Comparison of ENCODE assay signal across 14 cellular contexts in the genomic region with DNA sequence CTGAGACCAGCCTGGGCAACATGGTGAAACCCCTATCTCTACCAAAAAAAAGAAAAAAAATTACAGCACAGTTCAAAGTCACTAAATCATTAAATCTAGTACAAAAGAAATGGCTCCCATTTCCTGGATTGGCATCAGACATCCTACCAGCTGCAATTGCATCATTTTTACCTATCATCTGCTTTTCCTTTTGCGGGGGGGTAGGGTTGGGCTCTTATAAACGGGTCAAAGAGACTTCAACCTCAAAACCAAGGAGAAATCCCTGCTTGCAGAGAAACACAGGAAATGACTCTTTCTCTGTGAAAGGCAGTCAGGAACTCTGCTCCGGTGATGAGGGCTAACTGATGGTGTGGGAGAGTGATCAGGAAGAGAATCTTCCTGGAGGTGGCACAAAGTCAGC. TPM values are rescaled to one million over a fixed set of nuclear protein-coding genes. Genes with fewer than 3 reads are reported as not detected.
DNase-seq lines count a peak whose midpoint lies in the region; TF ChIP-seq lines count a peak whose summit lies in the region.
"Had no signal": no experiment of that assay in that cellular context is flagged by ENCODE, and none has a peak within 500 bp of the region (broad histone marks: within the 10 kb centered on the region; RNA-seq: fewer than 3 reads in every experiment).

No MANE protein-coding gene starts in this region.

- no peaks in the 10 kb centered on the region for H3K27me3 Mint-ChIP-seq in activated T-helper 2 cell treated with anti-CD3 and anti-CD28 coated beads, Interferon-gamma antibody, Interleukin-2, Interleukin-4, amounts not matched to agents 10 μg/mL and 5 μg/mL and 100 μg/mL, durations not matched to agents 14 hours and 24 hours and 36 hours (ENCODE audit: low read depth)
- peaks cover 5 to 27% of the 10 kb centered on the region in 2 donors for H3K27me3 Mint-ChIP-seq in CD8-positive, alpha-beta memory T cell
- H3K27me3 Mint-ChIP-seq: activated T-cell treated with anti-CD3 and anti-CD28 coated beads, Interleukin-2, amount 50 U/mL, for 24 hours; CD4-positive, alpha-beta memory T cell had no signal

- peaks cover 16% of the 10 kb centered on the region for H3K9me3 Mint-ChIP-seq in activated T-helper 2 cell treated with anti-CD3 and anti-CD28 coated beads, Interferon-gamma antibody, Interleukin-2, Interleukin-4, amounts not matched to agents 10 μg/mL and 5 μg/mL and 100 μg/mL, durations not matched to agents 14 hours and 24 hours and 36 hours
- peaks cover 0 to 4% (median 0%) of the 10 kb centered on the region in 5 donors for H3K9me3 Mint-ChIP-seq in CD8-positive, alpha-beta memory T cell

- intact Hi-C loops in activated T-helper 2 cell treated with anti-CD3 and anti-CD28 coated beads, Interferon-gamma antibody, Interleukin-2, Interleukin-4, amounts not matched to agents 10 μg/mL and 5 μg/mL and 100 μg/mL, durations not matched to agents 14 hours and 24 hours and 36 hours (cut with micrococcal nuclease) = no loop called here

- H3K27ac ChIP-seq in brain microvascular endothelial cell (peak overlapping the region; percentile 13), coronary artery (no peak overlapping the region)
- no peak overlapping the region for H3K27ac ChIP-seq in CD8-positive, alpha-beta memory T cell (ENCODE audit: low read depth, low read length)

- POLR2A ChIA-PET in CD8-positive, alpha-beta memory T cell (lab: Charles Lee) = interaction anchor here (0.7 kb wide), 1 partner anchor 207 kb away, joined by 10 read pairs; no protein-coding TSS in a partner anchor

- no peaks in the 10 kb centered on the region for H3K9me3 ChIP-seq in CD8-positive, alpha-beta memory T cell (ENCODE audit: low read length)

- H3K4me1 Mint-ChIP-seq in activated T-helper 2 cell treated with anti-CD3 and anti-CD28 coated beads, Interferon-gamma antibody, Interleukin-2, Interleukin-4, amounts not matched to agents 10 μg/mL and 5 μg/mL and 100 μg/mL, durations not matched to agents 14 hours and 24 hours and 36 hours (ENCODE audit: low read depth) = peaks cover 29% of the 10 kb centered on the region
- H3K4me1 Mint-ChIP-seq in CD8-positive, alpha-beta memory T cell = peaks cover 8 to 12% (median 10%) of the 10 kb centered on the region in 3 donors

- H3K4me3 Mint-ChIP-seq in activated T-helper 2 cell treated with anti-CD3 and anti-CD28 coated beads, Interferon-gamma antibody, Interleukin-2, Interleukin-4, amounts not matched to agents 10 μg/mL and 5 μg/mL and 100 μg/mL, durations not matched to agents 14 hours and 24 hours and 36 hours (ENCODE audit: low read depth) = no peak overlapping the region
- H3K4me3 Mint-ChIP-seq in CD8-positive, alpha-beta memory T cell = no peak overlapping the region
- H3K4me3 Mint-ChIP-seq: activated T-cell treated with anti-CD3 and anti-CD28 coated beads, Interleukin-2, amount 50 U/mL, for 24 hours; CD4-positive, alpha-beta memory T cell had no signal

- no peak overlapping the region for H3K4me3 ChIP-seq in brain microvascular endothelial cell (ENCODE audit: low read depth, low read length)
- H3K4me3 ChIP-seq in coronary artery = no peak overlapping the region
- H3K4me3 ChIP-seq in CD8-positive, alpha-beta memory T cell (ENCODE audit: low read length) = no peak overlapping the region

- H3K27ac Mint-ChIP-seq in activated T-helper 2 cell treated with anti-CD3 and anti-CD28 coated beads, Interferon-gamma antibody, Interleukin-2, Interleukin-4, amounts not matched to agents 10 μg/mL and 5 μg/mL and 100 μg/mL, durations not matched to agents 14 hours and 24 hours and 36 hours = no peak overlapping the region
- H3K27ac Mint-ChIP-seq in CD8-positive, alpha-beta memory T cell = no peak overlapping the region
- H3K27ac Mint-ChIP-seq: activated T-cell treated with anti-CD3 and anti-CD28 coated beads, Interleukin-2, amount 50 U/mL, for 24 hours; CD4-positive, alpha-beta memory T cell had no signal

- no peaks in the 10 kb centered on the region for H3K36me3 ChIP-seq in brain microvascular endothelial cell (replicated peaks)
- H3K36me3 ChIP-seq in CD8-positive, alpha-beta memory T cell (ENCODE audit: insufficient read depth, low read length) = no peaks in the 10 kb centered on the region

- peaks cover 5% of the 10 kb centered on the region for H3K4me1 ChIP-seq in CD8-positive, alpha-beta memory T cell (ENCODE audit: insufficient read depth, low read length)

- H3K27me3 ChIP-seq in brain microvascular endothelial cell (replicated peaks) = no peaks in the 10 kb centered on the region
- H3K27me3 ChIP-seq in CD8-positive, alpha-beta memory T cell (ENCODE audit: insufficient read depth, low read length, poor library complexity, severe bottlenecking) = no peaks in the 10 kb centered on the region

- CTCF ChIA-PET in CD8-positive, alpha-beta memory T cell (lab: Charles Lee) = no interaction called here

- peaks cover 5% of the 10 kb centered on the region for H3K36me3 Mint-ChIP-seq in activated T-helper 2 cell treated with anti-CD3 and anti-CD28 coated beads, Interferon-gamma antibody, Interleukin-2, Interleukin-4, amounts not matched to agents 10 μg/mL and 5 μg/mL and 100 μg/mL, durations not matched to agents 14 hours and 24 hours and 36 hours (ENCODE audit: low read depth)
- H3K36me3 Mint-ChIP-seq in CD8-positive, alpha-beta memory T cell = no peaks in the 10 kb centered on the region
- H3K36me3 Mint-ChIP-seq: CD4-positive, alpha-beta memory T cell had no signal

- in situ Hi-C loops in brain microvascular endothelial cell (cut with HindIII; ENCODE audit: low pct_ligation_motif_present, low sequenced_read_pairs) = no loop called here

- TF ChIP-seq CTCF in brain microvascular endothelial cell (IDR thresholded peaks at IDR 0.05; ENCODE audit: low read depth, low read length, missing control alignments) = no peak
- no peak for TF ChIP-seq CTCF in coronary artery (IDR thresholded peaks at IDR 0.05)

- DNase-seq in CD1c-positive myeloid dendritic cell (ENCODE audit: extremely low spot score) (peak; percentile 12), Kasumi-1 (lab: John Stamatoyannopoulos, UW) (peak; percentile 40 to 74), brain microvascular endothelial cell (peak; percentile 34), kidney glomerular epithelial cell (lab: John Stamatoyannopoulos, UW) (peak; percentile 63), coronary artery (ENCODE audit: low spot score) (no peak), nucleus accumbens (lab: John Stamatoyannopoulos, UW) (no peak)
- DNase-seq in activated T-helper 2 cell treated with anti-CD3 and anti-CD28 coated beads, Interferon-gamma antibody, Interleukin-2, Interleukin-4, amounts not matched to agents 10 μg/mL and 5 μg/mL and 100 μg/mL, durations not matched to agents 14 hours and 24 hours and 36 hours (ENCODE audit: low spot score) = no peak
- no peak for DNase-seq in CD8-positive, alpha-beta memory T cell
- DNase-seq: activated CD4-positive, CD25-positive, alpha-beta regulatory T cell; activated T-cell treated with anti-CD3 and anti-CD28 coated beads, Interleukin-2, amount 50 U/mL, for 24 hours; CD4-positive, alpha-beta memory T cell; NCI-H1048; NCI-H524; SHP77 had no signal

RNA-seq across cellular contexts. Expression of a gene that starts 45.3 kb away (rescaled TPM):
- 1.3 and 1.6 TPM in 2 replicates for total RNA-seq in activated T-helper 2 cell treated with anti-CD3 and anti-CD28 coated beads, Interferon-gamma antibody, Interleukin-2, Interleukin-4, amounts not matched to agents 10 μg/mL and 5 μg/mL and 100 μg/mL, durations not matched to agents 14 hours and 24 hours and 36 hours
- not detected for total RNA-seq in CD8-positive, alpha-beta memory T cell
- polyA plus RNA-seq in CD8-positive, alpha-beta memory T cell = not detected
- polyA plus RNA-seq: CD4-positive, alpha-beta memory T cell had no signal

Comparison
In these comparisons a context has a peak if more than half of its experiments do, and no peak if none do; other contexts are left out.
1. DNase-seq: peak in CD1c-positive myeloid dendritic cell (single experiment), Kasumi-1 (2 of 2), brain microvascular endothelial cell (single experiment) and kidney glomerular epithelial cell (single experiment); none in coronary artery (single experiment), activated T-helper 2 cell treated with anti-CD3 and anti-CD28 coated beads, Interferon-gamma antibody, Interleukin-2, Interleukin-4, amounts not matched to agents 10 μg/mL and 5 μg/mL and 100 μg/mL, durations not matched to agents 14 hours and 24 hours and 36 hours (single experiment), CD8-positive, alpha-beta memory T cell (0 of 5) and nucleus accumbens (0 of 56).